ENCODE assay signal across 27 cellular contexts in the genomic region with DNA sequence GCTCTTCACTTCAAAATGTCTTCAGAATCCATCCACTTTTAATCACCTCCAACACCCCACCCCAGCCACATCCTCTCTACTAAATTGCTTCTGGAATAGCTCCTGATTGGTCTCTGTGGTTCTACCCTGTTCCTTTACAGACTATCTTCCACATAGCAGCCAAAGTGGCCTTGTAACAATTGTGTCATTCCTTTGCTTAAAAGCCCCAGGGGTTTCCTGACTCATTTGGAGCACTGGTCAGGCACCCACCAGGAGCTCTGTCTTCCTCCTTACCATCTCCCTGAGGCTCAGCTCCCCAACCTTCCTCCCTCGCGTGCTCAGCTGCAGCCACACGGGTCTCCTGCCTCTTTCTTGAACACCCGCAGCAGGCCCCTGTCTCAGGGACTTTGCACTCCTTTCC.
DNase-seq lines count a peak whose midpoint lies in the region; ATAC-seq, FAIRE-seq and TF ChIP-seq lines count a peak whose summit lies in the region.
"Had no signal": no experiment of that assay in that cellular context is flagged by ENCODE, and none has a peak within 500 bp of the region (broad histone marks: within the 10 kb centered on the region; RNA-seq: fewer than 3 reads in every experiment).

No MANE protein-coding gene starts in this region.

- POLR2A ChIA-PET in PC-3 (lab: Charles Lee; ENCODE audit: unreplicated experiment) = interaction anchor here (0.7 kb wide), 1 partner anchor 125 kb away, joined by 5 read pairs; no protein-coding TSS in a partner anchor

- no peaks in the 10 kb centered on the region for H3K9me2 ChIP-seq in PC-3 (replicated peaks; ENCODE audit: low read length)

- H3K27me3 Mint-ChIP-seq in activated naive CD4-positive, alpha-beta T cell treated with anti-CD3 and anti-CD28 coated beads for 36 hours (ENCODE audit: low read depth) = no peaks in the 10 kb centered on the region
- H3K27me3 Mint-ChIP-seq in activated naive CD8-positive, alpha-beta T cell treated with anti-CD3 and anti-CD28 coated beads, Interleukin-2, amount 50 U/mL, for 24 hours = no peaks in the 10 kb centered on the region
- no peaks in the 10 kb centered on the region for H3K27me3 Mint-ChIP-seq in progenitor cell of endocrine pancreas
- H3K27me3 Mint-ChIP-seq in nephron progenitor cell (ENCODE audit: low read depth, poor library complexity) = no peaks in the 10 kb centered on the region
- H3K27me3 Mint-ChIP-seq: effector memory CD8-positive, alpha-beta T cell; natural killer cell treated with Interleukin-12 subunit alpha and Interleukin-12 subunit beta and Interleukin-15 and Interleukin-18, amount 100 ng/mL, for 72 hours had no signal

- CTCF ChIA-PET in activated naive CD4-positive, alpha-beta T cell treated with anti-CD3 and anti-CD28 coated beads for 36 hours (lab: Charles Lee) = no interaction called here
- CTCF ChIA-PET in PC-3 (lab: Charles Lee) = no interaction called here

- H4K20me1 ChIP-seq in PC-3 (ENCODE audit: low read length) = no peaks in the 10 kb centered on the region
- H4K20me1 ChIP-seq: BLaER1 treated with 17β-estradiol and CSF1 and Interleukin-3, amounts not matched to agents 10 nM and 100 nM had no signal

- H3K27me3 ChIP-seq in PC-3 (ENCODE audit: low read length) = no peaks in the 10 kb centered on the region
- H3K27me3 ChIP-seq: BLaER1 treated with 17β-estradiol and CSF1 and Interleukin-3, amounts not matched to agents 10 nM and 100 nM; esophagus squamous epithelium; gastroesophageal sphincter; ovary; right atrium auricular region; vagina had no signal

- peaks cover 26% of the 10 kb centered on the region for H3K4me1 Mint-ChIP-seq in activated naive CD4-positive, alpha-beta T cell treated with anti-CD3 and anti-CD28 coated beads for 36 hours (ENCODE audit: low read depth)
- H3K4me1 Mint-ChIP-seq in activated naive CD8-positive, alpha-beta T cell treated with anti-CD3 and anti-CD28 coated beads, Interleukin-2, amount 50 U/mL, for 24 hours = peaks cover 26% of the 10 kb centered on the region
- no peaks in the 10 kb centered on the region for H3K4me1 Mint-ChIP-seq in progenitor cell of endocrine pancreas (ENCODE audit: low read depth)
- H3K4me1 Mint-ChIP-seq in nephron progenitor cell = no peaks in the 10 kb centered on the region

- H3K36me3 ChIP-seq in PC-3 (ENCODE audit: low read depth, low read length) = peaks cover 16% of the 10 kb centered on the region; the same call in 1 of the 2 replicates
- H3K36me3 ChIP-seq in kidney (ENCODE audit: control insufficient read depth in 1 of 2, insufficient read depth in 2 of 2, low read length in 2 of 2) = peaks cover 0 to 11% of the 10 kb centered on the region in 2 donors
- H3K36me3 ChIP-seq: ovary had no signal

- no peak for TF ChIP-seq CTCF in PC-3 (conservative IDR thresholded peaks at IDR 0.05; ENCODE audit: low read depth, low read length)
- no peak for TF ChIP-seq CTCF in progenitor cell of endocrine pancreas (IDR thresholded peaks at IDR 0.05; ENCODE audit: unreplicated experiment)
- TF ChIP-seq CTCF in nephron progenitor cell (IDR thresholded peaks at IDR 0.05) = no peak
- no peak for TF ChIP-seq CTCF in kidney (IDR thresholded peaks at IDR 0.05; ENCODE audit: borderline replicate concordance, extremely low read depth, insufficient read depth)

- peak overlapping the region; percentile 37 for H3K27ac Mint-ChIP-seq in activated naive CD4-positive, alpha-beta T cell treated with anti-CD3 and anti-CD28 coated beads for 36 hours
- H3K27ac Mint-ChIP-seq in activated naive CD8-positive, alpha-beta T cell treated with anti-CD3 and anti-CD28 coated beads, Interleukin-2, amount 50 U/mL, for 24 hours = peak overlapping the region; percentile 61
- H3K27ac Mint-ChIP-seq in progenitor cell of endocrine pancreas (peak overlapping the region; percentile 57), nephron progenitor cell (no peak overlapping the region)
- H3K27ac Mint-ChIP-seq: effector memory CD8-positive, alpha-beta T cell had no signal

- H3K4me1 ChIP-seq in PC-3 (ENCODE audit: insufficient read depth, low read length) (peaks cover 25% of the 10 kb centered on the region), kidney (ENCODE audit: control insufficient read depth in 1 of 2, insufficient read depth in 1 of 2, low read depth in 1 of 2, low read length in 2 of 2) (no peaks in the 10 kb centered on the region)
- H3K4me1 ChIP-seq: gastroesophageal sphincter had no signal

- no peaks in the 10 kb centered on the region for H3K79me2 ChIP-seq in PC-3 (ENCODE audit: low read length)

- peaks cover 9% of the 10 kb centered on the region for H3F3A ChIP-seq in PC-3 (ENCODE audit: low read length, unreplicated experiment)

- H3K9ac ChIP-seq in PC-3 (ENCODE audit: low read length) = no peak overlapping the region
- H3K9ac ChIP-seq in kidney (ENCODE audit: low read length in 2 of 2) = no peak overlapping the region
- H3K9ac ChIP-seq: BLaER1 treated with 17β-estradiol and CSF1 and Interleukin-3, amounts not matched to agents 10 nM and 100 nM had no signal

- H3K4me3 ChIP-seq in PC-3 (ENCODE audit: low read length) = no peak overlapping the region
- no peak overlapping the region for H3K4me3 ChIP-seq in kidney (ENCODE audit: low read length in 2 of 2)
- H3K4me3 ChIP-seq: BLaER1 treated with 17β-estradiol and CSF1 and Interleukin-3, amounts not matched to agents 10 nM and 100 nM; esophagus squamous epithelium; gastroesophageal sphincter; ovary; right atrium auricular region; SK-N-MC; thoracic aorta; vagina had no signal

- no peak for FAIRE-seq in kidney (lab: Jason Lieb, UNC)
- FAIRE-seq: G401.6, HepG2 had no signal

- H3K9me3 Mint-ChIP-seq in activated naive CD4-positive, alpha-beta T cell treated with anti-CD3 and anti-CD28 coated beads for 36 hours = peaks cover 6% of the 10 kb centered on the region
- peaks cover 9% of the 10 kb centered on the region for H3K9me3 Mint-ChIP-seq in activated naive CD8-positive, alpha-beta T cell treated with anti-CD3 and anti-CD28 coated beads, Interleukin-2, amount 50 U/mL, for 24 hours
- H3K9me3 Mint-ChIP-seq in progenitor cell of endocrine pancreas (ENCODE audit: low read depth) (peaks cover 31% of the 10 kb centered on the region), nephron progenitor cell (peaks cover 68% of the 10 kb centered on the region)

- ATAC-seq in PC-3 = peak; percentile 14; the same call in 1 of the 2 replicates
- no peak for ATAC-seq in activated naive CD8-positive, alpha-beta T cell treated with anti-CD3 and anti-CD28 coated beads, Interleukin-2, amount 50 U/mL, for 24 hours
- ATAC-seq: gastroesophageal sphincter, left ventricle myocardium superior had no signal

- H3K4me3 Mint-ChIP-seq in activated naive CD4-positive, alpha-beta T cell treated with anti-CD3 and anti-CD28 coated beads for 36 hours = no peak overlapping the region
- H3K4me3 Mint-ChIP-seq in activated naive CD8-positive, alpha-beta T cell treated with anti-CD3 and anti-CD28 coated beads, Interleukin-2, amount 50 U/mL, for 24 hours = no peak overlapping the region
- H3K4me3 Mint-ChIP-seq in progenitor cell of endocrine pancreas (ENCODE audit: low read depth) = no peak overlapping the region
- no peak overlapping the region for H3K4me3 Mint-ChIP-seq in nephron progenitor cell
- H3K4me3 Mint-ChIP-seq: effector memory CD8-positive, alpha-beta T cell; natural killer cell treated with Interleukin-12 subunit alpha and Interleukin-12 subunit beta and Interleukin-15 and Interleukin-18, amount 100 ng/mL, for 72 hours had no signal

- H3K4me2 ChIP-seq in PC-3 (ENCODE audit: low read length) = no peak overlapping the region
- H3K4me2 ChIP-seq: BLaER1 treated with 17β-estradiol and CSF1 and Interleukin-3, amounts not matched to agents 10 nM and 100 nM had no signal

- no peak for DNase-seq in activated naive CD4-positive, alpha-beta T cell treated with anti-CD3 and anti-CD28 coated beads for 36 hours
- DNase-seq in activated naive CD4-positive, alpha-beta T cell treated with Interleukin-2 at 50 U/mL for 16 hours = no peak
- DNase-seq in PC-3 (peak; percentile 42), progenitor cell of endocrine pancreas (ENCODE audit: low spot score, unreplicated experiment) (no peak), NK-92 (lab: John Stamatoyannopoulos, UW; ENCODE audit: unreplicated experiment) (no peak), nephron progenitor cell (no peak), kidney (no peak)
- DNase-seq in activated naive CD8-positive, alpha-beta T cell treated with anti-CD3 and anti-CD28 coated beads, Interleukin-2, amount 50 U/mL, for 24 hours = no peak
- DNase-seq: DMS 273 treated with DMSO at 0.1 percent for 48 hours, esophagus squamous epithelium, left ventricle myocardium superior, midbrain, NCI-H1092 treated with DMSO at 0.1 percent for 48 hours, NCI-H2029, NCI-H345, NCI-H774, ovary had no signal

- H3K9me3 ChIP-seq in PC-3 (ENCODE audit: low read length) (no peaks in the 10 kb centered on the region), kidney (ENCODE audit: control insufficient read depth in 1 of 2, low read length in 2 of 2) (no peaks in the 10 kb centered on the region)
- H3K9me3 ChIP-seq: esophagus squamous epithelium, gastroesophageal sphincter, ovary, right atrium auricular region, thoracic aorta, vagina had no signal

- H3K27ac ChIP-seq in PC-3 (ENCODE audit: low read length) = no peak overlapping the region
- no peak overlapping the region for H3K27ac ChIP-seq in kidney (ENCODE audit: low read depth in 2 of 2, low read length in 2 of 2)
- H3K27ac ChIP-seq: BLaER1 treated with 17β-estradiol and CSF1 and Interleukin-3, amounts not matched to agents 10 nM and 100 nM; gastroesophageal sphincter; ovary; right atrium auricular region; SK-N-MC; thoracic aorta; vagina had no signal

- H2AFZ ChIP-seq in PC-3 (ENCODE audit: low read length) = no peak overlapping the region

- peaks cover 56% of the 10 kb centered on the region for H3K36me3 Mint-ChIP-seq in activated naive CD4-positive, alpha-beta T cell treated with anti-CD3 and anti-CD28 coated beads for 36 hours (ENCODE audit: low read depth)
- H3K36me3 Mint-ChIP-seq in activated naive CD8-positive, alpha-beta T cell treated with anti-CD3 and anti-CD28 coated beads, Interleukin-2, amount 50 U/mL, for 24 hours (ENCODE audit: low read depth) = peaks cover 72% of the 10 kb centered on the region
- H3K36me3 Mint-ChIP-seq in progenitor cell of endocrine pancreas (ENCODE audit: insufficient read depth) (peaks cover 68% of the 10 kb centered on the region), nephron progenitor cell (ENCODE audit: low read depth) (peaks cover 96% of the 10 kb centered on the region)

- intact Hi-C loops in activated naive CD4-positive, alpha-beta T cell treated with anti-CD3 and anti-CD28 coated beads for 36 hours (cut with micrococcal nuclease) = loop anchor here (1.0 to 2.0 kb wide), 2 partner anchors 14 to 20 kb away; no protein-coding TSS in a partner anchor
- intact Hi-C loops in PC-3 (cut with micrococcal nuclease) = no loop called here
- intact Hi-C loops in kidney (cut with DNase I) = no loop called here

- BruUV-seq in PC-3 (replicated peaks; lab: Mats Ljungman, UMichigan) = no TSS peak
